In the genomic region with DNA sequence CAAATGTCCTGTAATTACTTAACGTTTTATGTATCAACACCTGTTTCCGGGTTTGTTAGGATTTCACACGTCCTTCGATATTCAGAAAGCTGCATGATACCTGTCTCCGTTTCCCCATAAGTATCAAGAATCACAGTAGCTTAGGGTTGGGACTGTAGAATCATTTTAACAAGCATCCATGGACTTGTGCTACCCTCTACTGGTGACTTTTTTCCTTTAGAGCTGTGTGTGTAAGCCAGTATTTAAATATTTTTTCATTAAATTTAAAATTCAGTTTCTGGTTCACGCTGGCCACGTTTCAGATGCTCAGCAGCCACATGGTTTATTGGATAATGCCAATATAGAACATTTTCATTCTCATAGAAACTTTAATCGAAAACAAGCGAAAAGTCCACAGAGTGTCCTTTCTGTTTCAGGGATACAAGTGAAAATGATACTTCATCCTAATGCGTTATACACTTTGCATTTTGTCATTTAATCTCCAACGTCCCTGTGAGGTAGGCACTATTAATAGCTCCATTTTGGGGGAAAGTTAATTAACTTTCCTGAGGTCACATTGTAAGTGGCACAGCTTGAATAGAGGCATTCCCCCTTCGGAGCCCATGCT, we compare ENCODE assay signal across 8 cellular contexts.
DNase-seq lines count a peak whose midpoint lies in the region; ATAC-seq, FAIRE-seq and TF ChIP-seq lines count a peak whose summit lies in the region.

No MANE protein-coding gene starts in this region.

- H3K27me3 ChIP-seq in prostate gland (replicated peaks; ENCODE audit: insufficient read depth) = no peaks in the 10 kb centered on the region

- FAIRE-seq in H54 (lab: Jason Lieb, UNC) = no peak

- H3K36me3 ChIP-seq in prostate gland = no peaks in the 10 kb centered on the region

- peak; percentile 19 for DNase-seq in DMS 273 treated with DMSO at 0.1 percent for 48 hours (lab: John Stamatoyannopoulos, UW)
- DNase-seq in H54 (ENCODE audit: insufficient read length, low spot score) = peak; percentile 13
- DNase-seq in NCI-H2196 (lab: John Stamatoyannopoulos, UW; ENCODE audit: unreplicated experiment) = peak; percentile 74
- peak; percentile 68 for DNase-seq in glomerular endothelial cell (ENCODE audit: extremely low read depth, low read depth, low spot score)
- peak; percentile 38 for DNase-seq in prostate gland (ENCODE audit: low spot score)
- no peak for DNase-seq in posterior vena cava (ENCODE audit: low spot score)

- H3K9me3 ChIP-seq in prostate gland = no peaks in the 10 kb centered on the region

- ATAC-seq in activated CD4-positive, CD25-positive, alpha-beta regulatory T cell treated with anti-CD3 and anti-CD28 coated beads, Interleukin-2, amount 50 U/mL, for 24 hours = peak; percentile 56 to 83
- ATAC-seq in HG03108 (IDR thresholded peaks at IDR 0.05; ENCODE audit: unreplicated experiment) = no peak

- H3K27ac ChIP-seq in prostate gland = no peak overlapping the region

- 43% methylated on average over 12 of the region's 12 CpGs for WGBS in prostate gland

- no peaks in the 10 kb centered on the region for H3K4me1 ChIP-seq in prostate gland (replicated peaks)

- intact Hi-C loops in prostate gland (cut with DNase I) = loop anchor here (5.0 to 10.0 kb wide), 2 partner anchors 329 to 427 kb away; no protein-coding TSS in a partner anchor
- intact Hi-C loops in posterior vena cava (cut with DNase I) = no loop called here

- TF ChIP-seq CTCF in prostate gland (IDR thresholded peaks at IDR 0.05) = peak in 3 of 4 experiments; percentile 60 to 78 (median 67)

- TF ChIP-seq POLR2A in H54 (IDR thresholded peaks at IDR 0.05; ENCODE audit: low read depth, low read length) = no peak
- no peak for TF ChIP-seq POLR2A in prostate gland (IDR thresholded peaks at IDR 0.05)

- no peak overlapping the region for H3K4me3 ChIP-seq in prostate gland
